Comparison of ENCODE assay signal across 21 cellular contexts in genomic region chr6:36805107-36805797, GRCh38. TPM values are rescaled to one million over a fixed set of nuclear protein-coding genes. Genes with fewer than 3 reads are reported as not detected.
DNase-seq lines count a peak whose midpoint lies in the region; ATAC-seq and TF ChIP-seq lines count a peak whose summit lies in the region.
"Had no signal": no experiment of that assay in that cellular context is flagged by ENCODE, and none has a peak within 500 bp of the region (broad histone marks: within the 10 kb centered on the region; RNA-seq: fewer than 3 reads in every experiment).

No MANE protein-coding gene starts in this region.

- TF ChIP-seq RAD21 in neural cell (conservative IDR thresholded peaks at IDR 0.05): no peak

- no peak for ATAC-seq in activated CD8-positive, alpha-beta memory T cell treated with anti-CD3 and anti-CD28 coated beads, Interleukin-2, amount 10 ng/mL, durations not matched to agents 7 days and 5 days

- H3K27ac Mint-ChIP-seq in endodermal cell (no peak overlapping the region), HFFc6 (no peak overlapping the region), Caco-2 (ENCODE audit: unreplicated experiment) (no peak overlapping the region)
- no peak overlapping the region for H3K27ac Mint-ChIP-seq in activated CD8-positive, alpha-beta memory T cell treated with anti-CD3 and anti-CD28 coated beads, Interleukin-2, amount 10 ng/mL, durations not matched to agents 7 days and 5 days
- H3K27ac Mint-ChIP-seq: B cell; CD4-positive, alpha-beta T cell had no signal

- intact Hi-C loops in Caco-2 (cut with micrococcal nuclease; ENCODE audit: unreplicated experiment): no loop called here

- H4K20me1 ChIP-seq in BLaER1 (no peaks in the 10 kb centered on the region), neural cell (ENCODE audit: insufficient read depth) (no peaks in the 10 kb centered on the region)

- H3K4me3 ChIP-seq in BLaER1: no peak overlapping the region
- no peak overlapping the region for H3K4me3 ChIP-seq in HEK293 (ENCODE audit: low read depth, low read length)
- H3K4me3 ChIP-seq in endodermal cell (ENCODE audit: low read length): no peak overlapping the region
- peak overlapping the region; percentile 53 for H3K4me3 ChIP-seq in neural cell (ENCODE audit: low read length)
- no peak overlapping the region for H3K4me3 ChIP-seq in Caco-2 (ENCODE audit: low read depth, low read length)

- TF ChIP-seq CTCF in HEK293 (tag by site-specific recombination; IDR thresholded peaks at IDR 0.05): no peak
- no peak for TF ChIP-seq CTCF in endodermal cell (conservative IDR thresholded peaks at IDR 0.05)
- peak; percentile 17 for TF ChIP-seq CTCF in neural cell (IDR thresholded peaks at IDR 0.05; ENCODE audit: poor library complexity, severe bottlenecking)
- no peak for TF ChIP-seq CTCF in HFFc6 (IDR thresholded peaks at IDR 0.05)
- TF ChIP-seq CTCF in Caco-2 (IDR thresholded peaks at IDR 0.05; ENCODE audit: insufficient read depth in 1 of 2, low read depth in 1 of 2, low read length in 1 of 2, severe bottlenecking in 1 of 2, unreplicated experiment in 1 of 2): no peak

- 59 to 72% methylated on average over 3 to 7 of the region's 7 CpGs for WGBS in endodermal cell (ENCODE audit: insufficient coverage in 1 of 2, insufficient read length in 1 of 2), 2 experiments

- H3K4me1 ChIP-seq in BLaER1 (peaks cover 11% of the 10 kb centered on the region; the same call in 1 of the 2 replicates), HEK293 (ENCODE audit: control insufficient read depth, insufficient read depth, low read length) (peaks cover 3% of the 10 kb centered on the region; the same call in 1 of the 2 replicates), endodermal cell (ENCODE audit: control insufficient read depth, insufficient read depth, low read length) (no peaks in the 10 kb centered on the region), Caco-2 (no peaks in the 10 kb centered on the region)

- no peak for TF ChIP-seq EP300 in neural cell (conservative IDR thresholded peaks at IDR 0.05; ENCODE audit: poor library complexity, severe bottlenecking)

- H3F3A ChIP-seq in neural cell (ENCODE audit: insufficient read depth, low read length, poor library complexity, severe bottlenecking): no peaks in the 10 kb centered on the region

- BruUV-seq in Caco-2 (replicated peaks; lab: Mats Ljungman, UMichigan): no TSS peak

- no peaks in the 10 kb centered on the region for H3K9me3 ChIP-seq in BLaER1
- no peaks in the 10 kb centered on the region for H3K9me3 ChIP-seq in HEK293 (ENCODE audit: control insufficient read depth, insufficient read depth, low read depth, low read length)
- no peaks in the 10 kb centered on the region for H3K9me3 ChIP-seq in endodermal cell (ENCODE audit: control insufficient read depth, low read length)
- H3K9me3 ChIP-seq in neural cell (ENCODE audit: low read length): no peaks in the 10 kb centered on the region
- no peaks in the 10 kb centered on the region for H3K9me3 ChIP-seq in Caco-2

- H3K4me2 ChIP-seq in BLaER1 (peak overlapping the region; percentile 3; the same call in 1 of the 2 replicates), neural cell (ENCODE audit: low read length) (peak overlapping the region; percentile 58)

- H3K9ac ChIP-seq in BLaER1 (no peak overlapping the region), endodermal cell (ENCODE audit: extremely low read depth, low read length, poor library complexity, severe bottlenecking) (no peak overlapping the region), neural cell (ENCODE audit: low read length) (peak overlapping the region; percentile 57)

- POLR2A ChIA-PET in HEK293 (lab: Yijun Ruan, JAX): no interaction called here
- POLR2A ChIA-PET in Caco-2 (lab: Charles Lee): no interaction called here

- H3K36me3 ChIP-seq in BLaER1 (no peaks in the 10 kb centered on the region), HEK293 (ENCODE audit: control insufficient read depth in 2 of 2, insufficient read depth in 1 of 2, low read length in 2 of 2) (no peaks in the 10 kb centered on the region), endodermal cell (ENCODE audit: control insufficient read depth, insufficient read depth, low read length) (no peaks in the 10 kb centered on the region), neural cell (ENCODE audit: insufficient read depth, low read length) (no peaks in the 10 kb centered on the region), Caco-2 (ENCODE audit: control insufficient read depth, insufficient read depth, low read length) (no peaks in the 10 kb centered on the region)

- H3K36me3 Mint-ChIP-seq in endodermal cell (ENCODE audit: low read depth) (no peaks in the 10 kb centered on the region), HFFc6 (ENCODE audit: low read depth) (no peaks in the 10 kb centered on the region), Caco-2 (ENCODE audit: insufficient read depth, unreplicated experiment) (no peaks in the 10 kb centered on the region)
- no peaks in the 10 kb centered on the region for H3K36me3 Mint-ChIP-seq in activated CD8-positive, alpha-beta memory T cell treated with anti-CD3 and anti-CD28 coated beads, Interleukin-2, amount 10 ng/mL, durations not matched to agents 7 days and 5 days

- H3K4me3 Mint-ChIP-seq in endodermal cell (no peak overlapping the region), HFFc6 (no peak overlapping the region), Caco-2 (ENCODE audit: unreplicated experiment) (no peak overlapping the region)
- H3K4me3 Mint-ChIP-seq in activated CD8-positive, alpha-beta memory T cell treated with anti-CD3 and anti-CD28 coated beads, Interleukin-2, amount 10 ng/mL, durations not matched to agents 7 days and 5 days: no peak overlapping the region
- H3K4me3 Mint-ChIP-seq: B cell; CD4-positive, alpha-beta T cell had no signal

- H3K27me3 ChIP-seq in BLaER1 (no peaks in the 10 kb centered on the region), endodermal cell (ENCODE audit: control insufficient read depth, insufficient read depth, low read length, poor library complexity, severe bottlenecking) (no peaks in the 10 kb centered on the region), neural cell (ENCODE audit: insufficient read depth, low read depth, low read length) (no peaks in the 10 kb centered on the region), Caco-2 (replicated peaks; ENCODE audit: control insufficient read depth, insufficient read depth, low read length) (no peaks in the 10 kb centered on the region)

- H3K27me3 Mint-ChIP-seq in endodermal cell (ENCODE audit: insufficient read depth) (peaks cover 2% of the 10 kb centered on the region), HFFc6 (ENCODE audit: insufficient read depth) (peaks cover 40% of the 10 kb centered on the region), Caco-2 (ENCODE audit: insufficient read depth, unreplicated experiment) (no peaks in the 10 kb centered on the region)
- H3K27me3 Mint-ChIP-seq in activated CD8-positive, alpha-beta memory T cell treated with anti-CD3 and anti-CD28 coated beads, Interleukin-2, amount 10 ng/mL, durations not matched to agents 7 days and 5 days: peaks cover 26% of the 10 kb centered on the region

- CTCF ChIA-PET in HEK293 (lab: Yijun Ruan, JAX): interaction anchor here (1.6 kb wide), 1 partner anchor 46 kb away, joined by 6 read pairs; no protein-coding TSS in a partner anchor
- CTCF ChIA-PET in activated CD8-positive, alpha-beta memory T cell treated with anti-CD3 and anti-CD28 coated beads, Interleukin-2, amount 10 ng/mL, durations not matched to agents 7 days and 5 days (lab: Charles Lee): no interaction called here
- CTCF ChIA-PET in Caco-2 (lab: Charles Lee): interaction anchor here (1.2 to 1.4 kb wide), 2 partner anchors 46 to 47 kb away, joined by 6 to 7 read pairs; no protein-coding TSS in a partner anchor

- no peaks in the 10 kb centered on the region for H3K79me2 ChIP-seq in neural cell (replicated peaks; ENCODE audit: insufficient read depth, low read length)

- H3K4me1 Mint-ChIP-seq in endodermal cell: peaks cover 38% of the 10 kb centered on the region
- H3K4me1 Mint-ChIP-seq in activated CD8-positive, alpha-beta memory T cell treated with anti-CD3 and anti-CD28 coated beads, Interleukin-2, amount 10 ng/mL, durations not matched to agents 7 days and 5 days: no peaks in the 10 kb centered on the region
- no peaks in the 10 kb centered on the region for H3K4me1 Mint-ChIP-seq in HFFc6 (ENCODE audit: low read depth)
- no peaks in the 10 kb centered on the region for H3K4me1 Mint-ChIP-seq in Caco-2 (ENCODE audit: low read depth, unreplicated experiment)
- H3K4me1 Mint-ChIP-seq: B cell had no signal

- H2AFZ ChIP-seq in neural cell (ENCODE audit: low read depth, low read length): peak overlapping the region; percentile 6

- H3K9me2 ChIP-seq in neural cell (ENCODE audit: insufficient read depth, low read length): no peaks in the 10 kb centered on the region

- H3K27ac ChIP-seq in BLaER1 (no peak overlapping the region), HEK293 (ENCODE audit: extremely low read depth, low read depth, low read length) (no peak overlapping the region), endodermal cell (ENCODE audit: low read depth, low read length) (peak overlapping the region; percentile 36), neural cell (ENCODE audit: low read length) (peak overlapping the region; percentile 88)

- H3K9me3 Mint-ChIP-seq in endodermal cell (no peaks in the 10 kb centered on the region), HFFc6 (no peaks in the 10 kb centered on the region), Caco-2 (ENCODE audit: unreplicated experiment) (no peaks in the 10 kb centered on the region)
- H3K9me3 Mint-ChIP-seq in activated CD8-positive, alpha-beta memory T cell treated with anti-CD3 and anti-CD28 coated beads, Interleukin-2, amount 10 ng/mL, durations not matched to agents 7 days and 5 days (ENCODE audit: low read depth): no peaks in the 10 kb centered on the region
- H3K9me3 Mint-ChIP-seq: CD4-positive, alpha-beta T cell had no signal

- DNase-seq in endodermal cell: no peak
- no peak for DNase-seq in activated CD8-positive, alpha-beta memory T cell treated with anti-CD3 and anti-CD28 coated beads, Interleukin-2, amount 10 ng/mL, durations not matched to agents 7 days and 5 days
- DNase-seq in T-helper 1 cell: no peak
- no peak for DNase-seq in HFFc6
- no peak for DNase-seq in Caco-2
- DNase-seq: CD4-positive, alpha-beta T cell; IMR-90; Karpas-422; NCI-H1048; NCI-H2029; NCI-H2171 treated with DMSO at 0.1 percent for 48 hours; NCI-H446; NK-92 treated with Interleukin-12 subunit alpha and Interleukin-12 subunit beta, amount 100 ng/mL, for 24 hours; Right ventricle myocardium superior had no signal

TF ChIP-seq in HEK293, 187 proteins besides CTCF, POLR2A, EP300 and RAD21 (continues in another document):
- TF ChIP-seq SALL2 (tag by site-specific recombination; IDR thresholded peaks at IDR 0.05; ENCODE audit: borderline replicate concordance): no peak

RNA-seq across cellular contexts. Expression of gene CPNE5, which starts 34.0 kb away (rescaled TPM):
- total RNA-seq in endodermal cell (under 1 TPM; 0.26 to 0.42 TPM), Caco-2 (2022) (not detected in 2 replicates)
- 1.4 TPM for polyA plus RNA-seq in endodermal cell (2013, experiment 1 of 2)
- polyA plus RNA-seq in endodermal cell (2013, experiment 2 of 2): 1.6 TPM
- 8.7 and 9.5 TPM in 2 replicates for polyA plus RNA-seq in neural cell
- 9.3 and 11.5 TPM in 2 replicates for polyA minus RNA-seq in neural cell
- total RNA-seq in activated CD8-positive, alpha-beta memory T cell treated with anti-CD3 and anti-CD28 coated beads, Interleukin-2, amount 10 ng/mL, durations not matched to agents 7 days and 5 days: under 1 TPM; 0.79 to 0.94 TPM
- under 1 TPM in 4 of 6 experiments, not detected in 2; 0.12 to 0.37 (median 0.26) TPM for total RNA-seq in HFFc6 (2021; fragmentation: NEBNext Ultra II Directional; extraction: Animal tissue kit (Norgen Biotek cat#: 25700))
- total RNA-seq: A172, H4, IMR-90, MCF 10A had no signal

Comparison
In these comparisons a context has a peak if more than half of its experiments do, and no peak if none do; other contexts are left out.
1. H3K27ac ChIP-seq: peak in endodermal cell (single experiment) and neural cell (single experiment); none in BLaER1 (single experiment) and HEK293 (single experiment).